ENCODE assay signal across 20 cellular contexts in genomic region chr2:113178891-113179290, GRCh38. TPM values are rescaled to one million over a fixed set of nuclear protein-coding genes. Genes with fewer than 3 reads are reported as not detected.
A peak's percentile ranks its signal among the peaks of the same experiment; 100 is the strongest.
DNase-seq lines count a peak whose midpoint lies in the region; ATAC-seq and TF ChIP-seq lines count a peak whose summit lies in the region.
"Had no signal": no experiment of that assay in that cellular context is flagged by ENCODE, and none has a peak within 500 bp of the region (broad histone marks: within the 10 kb centered on the region; RNA-seq: fewer than 3 reads in every experiment).

No MANE protein-coding gene starts in this region.

- H3K27me3 Mint-ChIP-seq in T-helper 1 cell treated with Interleukin-12 subunit alpha and Interleukin-12 subunit beta and Interleukin-4 antibody, amounts not matched to agents 30 μg/mL and 1 μg/mL, for 36 hours (ENCODE audit: low read depth), result no peaks in the 10 kb centered on the region
- no peaks in the 10 kb centered on the region for H3K27me3 Mint-ChIP-seq in activated T-cell treated with anti-CD3 and anti-CD28 coated beads, Interleukin-2, amount 50 U/mL, for 24 hours
- H3K27me3 Mint-ChIP-seq in mesothelial cell of epicardium (ENCODE audit: low read depth), result no peaks in the 10 kb centered on the region

- H3K4me3 Mint-ChIP-seq in T-helper 1 cell treated with Interleukin-12 subunit alpha and Interleukin-12 subunit beta and Interleukin-4 antibody, amounts not matched to agents 30 μg/mL and 1 μg/mL, for 36 hours, result peak overlapping the region; percentile 81
- H3K4me3 Mint-ChIP-seq in activated T-cell treated with anti-CD3 and anti-CD28 coated beads, Interleukin-2, amount 50 U/mL, for 24 hours, result peak overlapping the region; percentile 28
- no peak overlapping the region for H3K4me3 Mint-ChIP-seq in mesothelial cell of epicardium
- H3K4me3 Mint-ChIP-seq: brain, endodermal cell had no signal

- DNase-seq in T-helper 1 cell, result no peak
- DNase-seq in activated T-cell treated with anti-CD3 and anti-CD28 coated beads, Interleukin-2, amount 50 U/mL, for 24 hours, result peak; percentile 63
- peak; percentile 6 to 15 for DNase-seq in left lung
- peak; percentile 68 for DNase-seq in stimulated activated naive CD8-positive, alpha-beta T cell treated with anti-CD3 and anti-CD28 coated beads, Interleukin-15, Interleukin-2, amounts not matched to agents 100 U/mL and 50 U/mL, for 24 hours
- DNase-seq in mesothelial cell of epicardium (ENCODE audit: low spot score in 2 of 2, unreplicated experiment in 2 of 2), result no peak
- DNase-seq: DMS153, endodermal cell, H7, left ventricle myocardium inferior, NCI-H1417, NCI-H774, occipital lobe, SJCRH30 had no signal

- peaks cover 0 to 15% of the 10 kb centered on the region in 2 donors for H3K36me3 ChIP-seq in left lung
- H3K36me3 ChIP-seq: left ventricle myocardium inferior, SJCRH30 had no signal

- H3K9me3 ChIP-seq in left lung, result no peaks in the 10 kb centered on the region
- H3K9me3 ChIP-seq: left ventricle myocardium inferior, SJCRH30 had no signal

- peak overlapping the region; percentile 90 for H3K27ac Mint-ChIP-seq in T-helper 1 cell treated with Interleukin-12 subunit alpha and Interleukin-12 subunit beta and Interleukin-4 antibody, amounts not matched to agents 30 μg/mL and 1 μg/mL, for 36 hours
- H3K27ac Mint-ChIP-seq in activated T-cell treated with anti-CD3 and anti-CD28 coated beads, Interleukin-2, amount 50 U/mL, for 24 hours, result peak overlapping the region; percentile 96
- H3K27ac Mint-ChIP-seq in mesothelial cell of epicardium, result no peak overlapping the region
- H3K27ac Mint-ChIP-seq: endodermal cell had no signal

- ATAC-seq in left lung (no peak), GM21529 (IDR thresholded peaks at IDR 0.05; ENCODE audit: unreplicated experiment) (no peak), HG03378 (IDR thresholded peaks at IDR 0.05; ENCODE audit: unreplicated experiment) (no peak)
- peak; percentile 65 for ATAC-seq in stimulated activated naive CD8-positive, alpha-beta T cell treated with anti-CD3 and anti-CD28 coated beads, Interleukin-15, Interleukin-2, amounts not matched to agents 100 U/mL and 50 U/mL, for 24 hours

- no peak overlapping the region for H3K27ac ChIP-seq in left lung
- H3K27ac ChIP-seq: left ventricle myocardium inferior, SJCRH30 had no signal

- no peak overlapping the region for H3K4me3 ChIP-seq in left lung
- H3K4me3 ChIP-seq: left ventricle myocardium inferior, SJCRH30 had no signal

- H3K27me3 ChIP-seq in left lung, result no peaks in the 10 kb centered on the region

- no peak for TF ChIP-seq CTCF in left lung (IDR thresholded peaks at IDR 0.05)
- no peak for TF ChIP-seq CTCF in mesothelial cell of epicardium (IDR thresholded peaks at IDR 0.05; ENCODE audit: unreplicated experiment)

- no peaks in the 10 kb centered on the region for H3K9me3 Mint-ChIP-seq in T-helper 1 cell treated with Interleukin-12 subunit alpha and Interleukin-12 subunit beta and Interleukin-4 antibody, amounts not matched to agents 30 μg/mL and 1 μg/mL, for 36 hours
- H3K9me3 Mint-ChIP-seq in activated T-cell treated with anti-CD3 and anti-CD28 coated beads, Interleukin-2, amount 50 U/mL, for 24 hours, result no peaks in the 10 kb centered on the region
- no peaks in the 10 kb centered on the region for H3K9me3 Mint-ChIP-seq in mesothelial cell of epicardium
- H3K9me3 Mint-ChIP-seq: brain, endodermal cell had no signal

- intact Hi-C loops in left lung (cut with DNase I), result no loop called here

- H3K36me3 Mint-ChIP-seq in T-helper 1 cell treated with Interleukin-12 subunit alpha and Interleukin-12 subunit beta and Interleukin-4 antibody, amounts not matched to agents 30 μg/mL and 1 μg/mL, for 36 hours (ENCODE audit: low read depth), result peaks cover 57% of the 10 kb centered on the region
- peaks cover 99% of the 10 kb centered on the region for H3K36me3 Mint-ChIP-seq in activated T-cell treated with anti-CD3 and anti-CD28 coated beads, Interleukin-2, amount 50 U/mL, for 24 hours (ENCODE audit: low read depth)
- H3K36me3 Mint-ChIP-seq in mesothelial cell of epicardium, result no peaks in the 10 kb centered on the region
- H3K36me3 Mint-ChIP-seq: brain had no signal

- H3K4me1 Mint-ChIP-seq in T-helper 1 cell treated with Interleukin-12 subunit alpha and Interleukin-12 subunit beta and Interleukin-4 antibody, amounts not matched to agents 30 μg/mL and 1 μg/mL, for 36 hours (ENCODE audit: low read depth), result peaks cover 73% of the 10 kb centered on the region
- peaks cover 83% of the 10 kb centered on the region for H3K4me1 Mint-ChIP-seq in activated T-cell treated with anti-CD3 and anti-CD28 coated beads, Interleukin-2, amount 50 U/mL, for 24 hours (ENCODE audit: low read depth)
- peaks cover 10% of the 10 kb centered on the region for H3K4me1 Mint-ChIP-seq in mesothelial cell of epicardium

- H3K4me1 ChIP-seq in left lung, result peaks cover 4 to 67% of the 10 kb centered on the region in 2 donors
- H3K4me1 ChIP-seq: left ventricle myocardium inferior had no signal

RNA-seq across cellular contexts. Expression of gene PSD4, which starts 5.1 kb away (rescaled TPM):
- total RNA-seq in left lung (10 to 100 TPM; 29.8 to 50.2 TPM), mesothelial cell of epicardium (16.6 to 21.4 TPM (median 20.1 TPM) in 3 replicates)

RNA-seq across cellular contexts. Expression of gene IL1RN, which starts 51.5 kb away (rescaled TPM):
- total RNA-seq in left lung (10 to 100 TPM; 28.6 to 67.1 TPM), mesothelial cell of epicardium (not detected in 3 replicates)
- total RNA-seq: A172, endodermal cell, glomerular endothelial cell, H7, occipital lobe, SJCRH30, temporal lobe had no signal

Comparison
In these comparisons a context has a peak if more than half of its experiments do, and no peak if none do; other contexts are left out.
1. DNase-seq: peak in activated T-cell treated with anti-CD3 and anti-CD28 coated beads, Interleukin-2, amount 50 U/mL, for 24 hours (single experiment), left lung (2 of 2) and stimulated activated naive CD8-positive, alpha-beta T cell treated with anti-CD3 and anti-CD28 coated beads, Interleukin-15, Interleukin-2, amounts not matched to agents 100 U/mL and 50 U/mL, for 24 hours (single experiment); none in T-helper 1 cell (0 of 5) and mesothelial cell of epicardium (0 of 2).
2. RNA of gene IL1RN, which starts 51.5 kb away (total RNA-seq): 28.6 to 67.1 TPM in left lung; not detected in mesothelial cell of epicardium; every median in the first group is over 10 times any median in the second.